In genomic region chr11:118921121-118921928, GRCh38 we compare ENCODE assay signal across 1 cellular context.
TF ChIP-seq lines count a peak whose summit lies in the region.

No MANE protein-coding gene starts in this region.

TF ChIP-seq in HepG2, 621 proteins besides CTCF, POLR2A, EP300 and RAD21 (continued from another document and continues in another):
- TF ChIP-seq YEATS4 (CRISPR knock-in tag; IDR thresholded peaks at IDR 0.05; ENCODE audit: borderline replicate concordance): no peak
- TF ChIP-seq FOXK1 (CRISPR knock-in tag; IDR thresholded peaks at IDR 0.05; ENCODE audit: borderline replicate concordance, low read depth): peak; percentile 36; the same call in 1 of the 2 replicates
- no peak for TF ChIP-seq EEA1 (CRISPR knock-in tag; IDR thresholded peaks at IDR 0.05; ENCODE audit: borderline replicate concordance)
- no peak for TF ChIP-seq ZNF589 (CRISPR knock-in tag; conservative IDR thresholded peaks at IDR 0.05)
- TF ChIP-seq ZNF678 (CRISPR knock-in tag; IDR thresholded peaks at IDR 0.05): no peak
- TF ChIP-seq ZXDC (CRISPR knock-in tag; IDR thresholded peaks at IDR 0.05): no peak
- TF ChIP-seq TAF15 (IDR thresholded peaks at IDR 0.05; ENCODE audit: low read depth, low read length, poor library complexity, severe bottlenecking): no peak
- TF ChIP-seq ZNF598 (CRISPR knock-in tag; IDR thresholded peaks at IDR 0.05; ENCODE audit: borderline replicate concordance): no peak
- no peak for TF ChIP-seq LRRFIP1 (CRISPR knock-in tag; conservative IDR thresholded peaks at IDR 0.05)
- TF ChIP-seq RBFOX2 (IDR thresholded peaks at IDR 0.05; ENCODE audit: low read depth, low read length): no peak
- 0 out of 2 replicates have a peak, but pooled peaks have one; percentile 72 for TF ChIP-seq FOXC1 (CRISPR knock-in tag; IDR thresholded peaks at IDR 0.05; ENCODE audit: borderline replicate concordance)
- no peak for TF ChIP-seq SCMH1 (CRISPR knock-in tag; IDR thresholded peaks at IDR 0.05; ENCODE audit: borderline replicate concordance)
- TF ChIP-seq ZNF713 (CRISPR knock-in tag; IDR thresholded peaks at IDR 0.05): no peak
- no peak; the same call in 1 of the 2 replicates for TF ChIP-seq ETV5 (CRISPR knock-in tag; IDR thresholded peaks at IDR 0.05; ENCODE audit: borderline replicate concordance)
- TF ChIP-seq MLLT10 (CRISPR knock-in tag; IDR thresholded peaks at IDR 0.05): no peak
- TF ChIP-seq ZNF337 (CRISPR knock-in tag; IDR thresholded peaks at IDR 0.05; ENCODE audit: borderline replicate concordance, low read depth): no peak
- no peak for TF ChIP-seq ZNF280D (CRISPR knock-in tag; IDR thresholded peaks at IDR 0.05)
- no peak; the same call in 1 of the 2 replicates for TF ChIP-seq CHD4 (IDR thresholded peaks at IDR 0.05; ENCODE audit: borderline replicate concordance, low read length)
- TF ChIP-seq ZNF414 (CRISPR knock-in tag; IDR thresholded peaks at IDR 0.05): peak; percentile 92
- TF ChIP-seq KMT2B (CRISPR knock-in tag; IDR thresholded peaks at IDR 0.05): no peak
- TF ChIP-seq ZNF841 (CRISPR knock-in tag; IDR thresholded peaks at IDR 0.05; ENCODE audit: borderline replicate concordance): no peak
- TF ChIP-seq FLYWCH1 (CRISPR knock-in tag; IDR thresholded peaks at IDR 0.05): no peak
- peak; percentile 58 for TF ChIP-seq PHF21A (CRISPR knock-in tag; IDR thresholded peaks at IDR 0.05)
- TF ChIP-seq AGO1 (IDR thresholded peaks at IDR 0.05; ENCODE audit: low read depth, low read length, poor library complexity, severe bottlenecking): no peak
- TF ChIP-seq ZNF230 (CRISPR knock-in tag; IDR thresholded peaks at IDR 0.05): 0 out of 2 replicates have a peak, but pooled peaks have one; percentile 3
- TF ChIP-seq BRCA1 (CRISPR knock-in tag; IDR thresholded peaks at IDR 0.05): no peak
- peak; percentile 66; the same call in 1 of the 2 replicates for TF ChIP-seq ZNF121 (CRISPR knock-in tag; IDR thresholded peaks at IDR 0.05)
- no peak for TF ChIP-seq KDM3A (CRISPR knock-in tag; IDR thresholded peaks at IDR 0.05; ENCODE audit: low read depth)
- TF ChIP-seq NR2C2 (CRISPR knock-in tag; IDR thresholded peaks at IDR 0.05; ENCODE audit: borderline replicate concordance): 0 out of 2 replicates have a peak, but pooled peaks have one; percentile 52
- no peak for TF ChIP-seq XRCC5 (optimal IDR thresholded peaks at IDR 0.05; ENCODE audit: low read length)
- TF ChIP-seq MAX (IDR thresholded peaks at IDR 0.05): no peak
- TF ChIP-seq FOXJ3 (CRISPR knock-in tag; IDR thresholded peaks at IDR 0.05; ENCODE audit: borderline replicate concordance): no peak
- no peak for TF ChIP-seq PAX8 (CRISPR knock-in tag; IDR thresholded peaks at IDR 0.05; ENCODE audit: borderline replicate concordance)
- peak; percentile 51; the same call in 1 of the 2 replicates for TF ChIP-seq KAT7 (CRISPR knock-in tag; IDR thresholded peaks at IDR 0.05; ENCODE audit: borderline replicate concordance)
- TF ChIP-seq MIER2 (CRISPR knock-in tag; IDR thresholded peaks at IDR 0.05): no peak; the same call in 1 of the 2 replicates
- no peak for TF ChIP-seq TERF1 (CRISPR knock-in tag; IDR thresholded peaks at IDR 0.05)
- TF ChIP-seq CBX2 (IDR thresholded peaks at IDR 0.05; ENCODE audit: low read depth, low read length): no peak
- TF ChIP-seq CBX2 (CRISPR knock-in tag; IDR thresholded peaks at IDR 0.05; ENCODE audit: low read depth): no peak
- TF ChIP-seq TOE1 (CRISPR knock-in tag; IDR thresholded peaks at IDR 0.05): 0 out of 2 replicates have a peak, but pooled peaks have one; percentile 63
- TF ChIP-seq SAP130 (CRISPR knock-in tag; IDR thresholded peaks at IDR 0.05; ENCODE audit: low read depth): peak; percentile 93
- TF ChIP-seq ZZZ3 (CRISPR knock-in tag; IDR thresholded peaks at IDR 0.05; ENCODE audit: borderline replicate concordance): no peak
- TF ChIP-seq ZNF704 (CRISPR knock-in tag; IDR thresholded peaks at IDR 0.05; ENCODE audit: borderline replicate concordance): no peak
- peak; percentile 67 for TF ChIP-seq KAT8 (CRISPR knock-in tag; IDR thresholded peaks at IDR 0.05)
- TF ChIP-seq ZNF776 (CRISPR knock-in tag; IDR thresholded peaks at IDR 0.05): no peak
- TF ChIP-seq AHDC1 (CRISPR knock-in tag; IDR thresholded peaks at IDR 0.05; ENCODE audit: borderline replicate concordance): no peak; the same call in 1 of the 2 replicates
- TF ChIP-seq PCBP2 (optimal IDR thresholded peaks at IDR 0.05; ENCODE audit: low read depth, low read length, poor library complexity, severe bottlenecking): no peak
